In the genomic region with DNA sequence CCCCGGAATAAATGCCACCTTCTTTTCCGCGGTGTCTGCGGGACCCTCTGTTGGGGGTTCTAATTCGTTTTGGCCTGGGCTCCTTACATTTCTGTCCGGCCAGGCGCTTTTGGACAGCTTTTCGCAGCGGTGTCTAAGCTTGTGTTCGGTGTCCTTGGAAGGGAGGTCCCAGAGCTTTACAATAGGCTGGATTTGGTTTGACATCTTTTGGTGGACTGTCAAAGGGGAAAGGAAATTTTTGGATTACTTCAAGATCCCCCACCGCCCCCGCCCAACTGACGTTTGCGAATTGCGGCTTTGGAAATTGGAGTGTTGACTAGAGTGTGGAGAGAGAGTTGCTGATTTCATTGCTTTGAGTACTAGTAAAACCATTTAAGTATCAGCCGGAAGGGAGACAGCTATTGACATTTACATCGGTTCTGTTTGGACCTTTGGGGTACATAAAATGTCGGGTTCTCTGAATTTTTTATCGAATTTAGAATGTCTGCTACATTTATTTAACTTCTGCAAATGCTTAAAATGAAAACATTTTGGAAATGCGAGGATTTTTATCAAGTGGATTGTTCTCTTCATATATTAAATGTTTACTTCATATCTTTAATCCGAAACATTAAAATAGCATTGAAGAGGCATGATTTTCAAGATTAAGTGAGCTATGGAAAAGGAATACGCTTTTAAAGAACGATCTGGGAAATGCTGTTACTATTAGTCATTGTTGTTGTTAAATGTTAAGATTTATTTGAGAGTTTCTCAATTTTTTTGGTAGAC, we compare ENCODE assay signal across 8 cellular contexts. TPM values are rescaled to one million over a fixed set of nuclear protein-coding genes. Genes with fewer than 3 reads are reported as not detected.
DNase-seq lines count a peak whose midpoint lies in the region; ATAC-seq and TF ChIP-seq lines count a peak whose summit lies in the region.

No MANE protein-coding gene starts in this region.

- WGBS in liver, result 56% methylated on average over 23 of the region's 23 CpGs

- TF ChIP-seq CTCF in right atrium auricular region (IDR thresholded peaks at IDR 0.05), result no peak
- no peak for TF ChIP-seq CTCF in ascending aorta (IDR thresholded peaks at IDR 0.05)
- TF ChIP-seq CTCF in liver (IDR thresholded peaks at IDR 0.05; ENCODE audit: low read depth, low read length, missing input control), result no peak

- no peak for TF ChIP-seq RAD21 in liver (IDR thresholded peaks at IDR 0.05)

- H3K27ac ChIP-seq in right atrium auricular region, result peak overlapping the region; percentile 99
- peak overlapping the region; percentile 96 to 97 for H3K27ac ChIP-seq in ascending aorta
- no peak overlapping the region for H3K27ac ChIP-seq in liver (ENCODE audit: low read depth in 1 of 2, low read length in 2 of 2)

- H3K4me3 ChIP-seq in right atrium auricular region, result peak overlapping the region; percentile 87 to 88
- peak overlapping the region; percentile 73 to 85 for H3K4me3 ChIP-seq in ascending aorta
- peak overlapping the region in 2 of 3 donors; percentile 80 for H3K4me3 ChIP-seq in liver (ENCODE audit: low read depth in 1 of 3, low read length in 3 of 3)

- H3K9me3 ChIP-seq in right atrium auricular region, result no peaks in the 10 kb centered on the region
- no peaks in the 10 kb centered on the region for H3K9me3 ChIP-seq in ascending aorta
- H3K9me3 ChIP-seq in liver (ENCODE audit: control insufficient read depth in 4 of 4, low read length in 3 of 4), result no peaks in the 10 kb centered on the region

- H3K9ac ChIP-seq in liver (ENCODE audit: low read depth in 1 of 2, low read length in 2 of 2), result peak overlapping the region in 1 of 2 donors; percentile 50

- H3K27me3 ChIP-seq in right atrium auricular region (no peaks in the 10 kb centered on the region), ascending aorta (no peaks in the 10 kb centered on the region), liver (ENCODE audit: control insufficient read depth in 4 of 4, insufficient read depth in 4 of 4, low read length in 3 of 4) (no peaks in the 10 kb centered on the region)

- ATAC-seq in Right ventricle myocardium inferior, result no peak
- ATAC-seq in HG03520 (IDR thresholded peaks at IDR 0.05; ENCODE audit: unreplicated experiment), result no peak
- no peak for ATAC-seq in HG03280 (IDR thresholded peaks at IDR 0.05; ENCODE audit: unreplicated experiment)

- intact Hi-C loops in Right ventricle myocardium inferior (cut with DNase I), result loop anchor here (2.0 kb wide), 1 partner anchor 34 kb away; no protein-coding TSS in a partner anchor
- intact Hi-C loops in ascending aorta (cut with DNase I), result loop anchor here (5.0 kb wide), 3 partner anchors 37 to 293 kb away; a partner anchor contains a TSS

- DNase-seq in right atrium auricular region (ENCODE audit: low spot score) (no peak), Right ventricle myocardium inferior (ENCODE audit: missing footprints) (no peak), ascending aorta (ENCODE audit: low spot score in 2 of 2) (no peak), UCSD-AML1 (lab: John Stamatoyannopoulos, UW; ENCODE audit: unreplicated experiment) (no peak), NCI-H146 (lab: John Stamatoyannopoulos, UW) (no peak)

- H3K36me3 ChIP-seq in right atrium auricular region (no peaks in the 10 kb centered on the region), ascending aorta (no peaks in the 10 kb centered on the region), liver (ENCODE audit: control insufficient read depth in 4 of 4, insufficient read depth in 3 of 4, low read depth in 1 of 4, low read length in 3 of 4) (no peaks in the 10 kb centered on the region)

- H3K4me1 ChIP-seq in right atrium auricular region (peaks cover 0 to 50% of the 10 kb centered on the region in 2 donors), ascending aorta (peaks cover 8 to 20% of the 10 kb centered on the region in 2 donors), liver (ENCODE audit: control insufficient read depth in 4 of 4, insufficient read depth in 4 of 4, low read length in 3 of 4) (peaks cover 11 to 48% (median 31%) of the 10 kb centered on the region in 4 donors)

TF ChIP-seq in liver, 16 proteins besides CTCF, POLR2A, EP300 and RAD21:
- TF ChIP-seq, protein P1, sequence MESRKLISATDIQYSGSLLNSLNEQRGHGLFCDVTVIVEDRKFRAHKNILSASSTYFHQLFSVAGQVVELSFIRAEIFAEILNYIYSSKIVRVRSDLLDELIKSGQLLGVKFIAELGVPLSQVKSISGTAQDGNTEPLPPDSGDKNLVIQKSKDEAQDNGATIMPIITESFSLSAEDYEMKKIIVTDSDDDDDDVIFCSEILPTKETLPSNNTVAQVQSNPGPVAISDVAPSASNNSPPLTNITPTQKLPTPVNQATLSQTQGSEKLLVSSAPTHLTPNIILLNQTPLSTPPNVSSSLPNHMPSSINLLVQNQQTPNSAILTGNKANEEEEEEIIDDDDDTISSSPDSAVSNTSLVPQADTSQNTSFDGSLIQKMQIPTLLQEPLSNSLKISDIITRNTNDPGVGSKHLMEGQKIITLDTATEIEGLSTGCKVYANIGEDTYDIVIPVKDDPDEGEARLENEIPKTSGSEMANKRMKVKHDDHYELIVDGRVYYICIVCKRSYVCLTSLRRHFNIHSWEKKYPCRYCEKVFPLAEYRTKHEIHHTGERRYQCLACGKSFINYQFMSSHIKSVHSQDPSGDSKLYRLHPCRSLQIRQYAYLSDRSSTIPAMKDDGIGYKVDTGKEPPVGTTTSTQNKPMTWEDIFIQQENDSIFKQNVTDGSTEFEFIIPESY (IDR thresholded peaks at IDR 0.05), result no peak
- TF ChIP-seq FOXA2 (IDR thresholded peaks at IDR 0.05) (no peak), TAF1 (conservative IDR thresholded peaks at IDR 0.05) (no peak), FOXA1 (IDR thresholded peaks at IDR 0.05) (no peak), SP1 (IDR thresholded peaks at IDR 0.05) (no peak), NR2F2 (IDR thresholded peaks at IDR 0.05) (no peak), GABPA (IDR thresholded peaks at IDR 0.05 in 1 of 2, conservative IDR thresholded peaks at IDR 0.05 in 1 of 2) (no peak), YY1 (IDR thresholded peaks at IDR 0.05) (no peak), HNF4G (IDR thresholded peaks at IDR 0.05) (no peak), EGR1 (IDR thresholded peaks at IDR 0.05; ENCODE audit: low read depth in 2 of 2) (no peak)
- TF ChIP-seq, protein P2, sequence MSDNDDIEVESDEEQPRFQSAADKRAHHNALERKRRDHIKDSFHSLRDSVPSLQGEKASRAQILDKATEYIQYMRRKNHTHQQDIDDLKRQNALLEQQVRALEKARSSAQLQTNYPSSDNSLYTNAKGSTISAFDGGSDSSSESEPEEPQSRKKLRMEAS (IDR thresholded peaks at IDR 0.05), result no peak
- TF ChIP-seq, protein P3, sequence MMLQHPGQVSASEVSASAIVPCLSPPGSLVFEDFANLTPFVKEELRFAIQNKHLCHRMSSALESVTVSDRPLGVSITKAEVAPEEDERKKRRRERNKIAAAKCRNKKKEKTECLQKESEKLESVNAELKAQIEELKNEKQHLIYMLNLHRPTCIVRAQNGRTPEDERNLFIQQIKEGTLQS (IDR thresholded peaks at IDR 0.05), result no peak
TF ChIP-seq in liver: peak in this region for 0.

RNA-seq across cellular contexts. Expression of a gene that starts 4.7 kb away (rescaled TPM):
- total RNA-seq in right atrium auricular region (10 to 100 TPM; 23.9 to 25.1 TPM), Right ventricle myocardium inferior (22.2 TPM), ascending aorta (11.5 TPM), liver (10 to 100 TPM in 1 of 2 donors, 1 to 10 TPM in 1; 6.9 to 14.7 TPM)
- 1 to 10 TPM; 2.8 to 4.3 TPM for polyA plus RNA-seq in liver

RNA-seq across cellular contexts. Expression of a gene that starts 16.5 kb away (rescaled TPM):
- total RNA-seq in right atrium auricular region, result 10 to 100 TPM; 13.7 to 13.8 TPM
- 10.1 TPM for total RNA-seq in Right ventricle myocardium inferior
- 5.6 TPM for total RNA-seq in ascending aorta
- total RNA-seq in liver, result 10 to 100 TPM in 1 of 2 donors, 1 to 10 TPM in 1; 4.1 to 11.8 TPM
- 1 to 10 TPM; 2.3 to 3.3 TPM for polyA plus RNA-seq in liver

Comparison
In these comparisons a context has a peak if more than half of its experiments do, and no peak if none do; other contexts are left out.
1. H3K27ac ChIP-seq: peak in right atrium auricular region (2 of 2) and ascending aorta (2 of 2); none in liver (0 of 2).
2. Peak in every context shown above with its lines, with median percentiles within 50 percentile points of each other: H3K4me3 ChIP-seq.